14 cellular contexts compared by ENCODE assay signal in genomic region chr5:140673187-140673976, GRCh38. TPM values are rescaled to one million over a fixed set of nuclear protein-coding genes. Genes with fewer than 3 reads are reported as not detected.
DNase-seq lines count a peak whose midpoint lies in the region; ATAC-seq, FAIRE-seq and TF ChIP-seq lines count a peak whose summit lies in the region.
"Had no signal": no experiment of that assay in that cellular context is flagged by ENCODE, and none has a peak within 500 bp of the region (broad histone marks: within the 10 kb centered on the region; RNA-seq: fewer than 3 reads in every experiment).

TSS of gene DND1 (minus strand) at chr5:140673576. CDS start at chr5:140673542, 34 bp downstream.

- H4K20me1 ChIP-seq in keratinocyte (ENCODE audit: control insufficient read depth, extremely low read depth, insufficient read depth, low read length) = no peaks in the 10 kb centered on the region

- H3K4me3 ChIP-seq in heart right ventricle (peak within 1 kb of the TSS in 3 of 10 donors; percentile 15 to 24 (median 20)), keratinocyte (ENCODE audit: control insufficient read depth in 2 of 3, extremely low read depth in 1 of 3, insufficient read depth in 2 of 3, low read depth in 1 of 3, low read length in 3 of 3) (no peak within 1 kb of the TSS), thoracic aorta (peak within 1 kb of the TSS; percentile 21)
- H3K4me3 ChIP-seq: thyroid gland had no signal

- H3K4me1 Mint-ChIP-seq in activated CD8-positive, alpha-beta T cell treated with anti-CD3 and anti-CD28 coated beads, Interleukin-2, amount 10 ng/mL, durations not matched to agents 7 days and 5 days (ENCODE audit: low read depth) = peaks cover 4% of the 10 kb centered on the region

- POLR2A ChIA-PET in activated CD8-positive, alpha-beta T cell treated with anti-CD3 and anti-CD28 coated beads, Interleukin-2, amount 10 ng/mL, durations not matched to agents 7 days and 5 days (lab: Charles Lee) = no interaction called here

- H3K4me3 Mint-ChIP-seq in activated CD8-positive, alpha-beta T cell treated with anti-CD3 and anti-CD28 coated beads, Interleukin-2, amount 10 ng/mL, durations not matched to agents 7 days and 5 days = no peak within 1 kb of the TSS

- peak within 1 kb of the TSS; percentile 18 for H3K27ac Mint-ChIP-seq in activated CD8-positive, alpha-beta T cell treated with anti-CD3 and anti-CD28 coated beads, Interleukin-2, amount 10 ng/mL, durations not matched to agents 7 days and 5 days

- peaks cover 65% of the 10 kb centered on the region for H3K36me3 Mint-ChIP-seq in activated CD8-positive, alpha-beta T cell treated with anti-CD3 and anti-CD28 coated beads, Interleukin-2, amount 10 ng/mL, durations not matched to agents 7 days and 5 days (ENCODE audit: low read depth)

- no peak within 1 kb of the TSS for H3K27ac ChIP-seq in heart right ventricle
- H3K27ac ChIP-seq in keratinocyte (ENCODE audit: control insufficient read depth, insufficient read depth, low read length) = no peak within 1 kb of the TSS
- no peak within 1 kb of the TSS for H3K27ac ChIP-seq in thoracic aorta
- H3K27ac ChIP-seq: thyroid gland had no signal

- DNase-seq in heart right ventricle = peak in 1 of 2 donors; percentile 20
- DNase-seq in cardiac septum (ENCODE audit: low spot score) = no peak
- DNase-seq in activated CD8-positive, alpha-beta T cell treated with anti-CD3 and anti-CD28 coated beads, Interleukin-2, amount 10 ng/mL, durations not matched to agents 7 days and 5 days = no peak
- DNase-seq in keratinocyte (ENCODE audit: low read depth, low spot score) = no peak
- no peak for DNase-seq in thoracic aorta (ENCODE audit: low spot score)
- no peak for DNase-seq in DMS53 treated with DMSO at 0.1 percent for 48 hours (lab: John Stamatoyannopoulos, UW; ENCODE audit: unreplicated experiment)
- DNase-seq in omental fat pad (ENCODE audit: low spot score) = no peak
- DNase-seq: activated CD4-positive, alpha-beta T cell treated with anti-CD3 and anti-CD28 coated beads for 1 hour; cortex of kidney; mesendoderm had no signal

- H3K79me2 ChIP-seq in keratinocyte (ENCODE audit: control insufficient read depth, insufficient read depth, low read length) = peaks cover 4% of the 10 kb centered on the region

- no peak for FAIRE-seq in keratinocyte (lab: Jason Lieb, UNC)
- FAIRE-seq: HTR-8/SVneo had no signal

- CTCF ChIA-PET in activated CD8-positive, alpha-beta T cell treated with anti-CD3 and anti-CD28 coated beads, Interleukin-2, amount 10 ng/mL, durations not matched to agents 7 days and 5 days (lab: Charles Lee) = no interaction called here

- H3K9me3 ChIP-seq in heart right ventricle (no peaks in the 10 kb centered on the region), keratinocyte (ENCODE audit: control insufficient read depth, low read depth, low read length) (no peaks in the 10 kb centered on the region), thoracic aorta (no peaks in the 10 kb centered on the region)
- H3K9me3 ChIP-seq: adrenal gland, thyroid gland had no signal

- H3K36me3 ChIP-seq in heart right ventricle (peaks cover 0 to 98% (median 76%) of the 10 kb centered on the region in 9 donors), keratinocyte (ENCODE audit: control insufficient read depth in 2 of 2, extremely low read depth in 1 of 2, insufficient read depth in 2 of 2, low read length in 2 of 2) (peaks cover 38 to 43% of the 10 kb centered on the region in 2 experiments), thoracic aorta (peaks cover 61% of the 10 kb centered on the region)

- no peaks in the 10 kb centered on the region for H3K9me1 ChIP-seq in keratinocyte (ENCODE audit: control insufficient read depth, extremely low read depth, insufficient read depth, low read length)

- TF ChIP-seq CTCF in heart right ventricle (IDR thresholded peaks at IDR 0.05) (no peak), keratinocyte (optimal IDR thresholded peaks at IDR 0.05 in 1 of 3, IDR thresholded peaks at IDR 0.05 in 1 of 3, conservative IDR thresholded peaks at IDR 0.05 in 1 of 3; ENCODE audit: extremely low read depth in 1 of 3, insufficient read depth in 2 of 3, low read length in 3 of 3) (no peak), thoracic aorta (IDR thresholded peaks at IDR 0.05) (no peak), omental fat pad (IDR thresholded peaks at IDR 0.05) (no peak)

- no peak within 1 kb of the TSS for H3K9ac ChIP-seq in keratinocyte (ENCODE audit: control insufficient read depth, extremely low read depth, insufficient read depth, low read length)

- intact Hi-C loops in heart right ventricle (cut with DNase I) = no loop called here
- intact Hi-C loops in cardiac septum (cut with DNase I) = no loop called here

- H3K4me1 ChIP-seq in heart right ventricle = no peaks in the 10 kb centered on the region
- H3K4me1 ChIP-seq in keratinocyte (ENCODE audit: control insufficient read depth, extremely low read depth, insufficient read depth, low read length) = no peaks in the 10 kb centered on the region
- no peaks in the 10 kb centered on the region for H3K4me1 ChIP-seq in thoracic aorta (ENCODE audit: control insufficient read depth in 1 of 2, low read depth in 2 of 2)
- H3K4me1 ChIP-seq: adrenal gland, thyroid gland had no signal

- no peaks in the 10 kb centered on the region for H3K27me3 Mint-ChIP-seq in activated CD8-positive, alpha-beta T cell treated with anti-CD3 and anti-CD28 coated beads, Interleukin-2, amount 10 ng/mL, durations not matched to agents 7 days and 5 days (ENCODE audit: low read depth)

- peak within 1 kb of the TSS; percentile 4 for H3K4me2 ChIP-seq in keratinocyte (ENCODE audit: control insufficient read depth, extremely low read depth, insufficient read depth, low read depth, low read length)

- dilution Hi-C loops in keratinocyte (cut with MboI; ENCODE audit: extremely low pct_ligation_motif_present, low sequenced_read_pairs) = no loop called here

- ATAC-seq in heart right ventricle (peak in 5 of 8 donors; percentile 4 to 32 (median 14)), thoracic aorta (ENCODE audit: insufficient number of reproducible peaks, low FRiP score, low read depth) (no peak), omental fat pad (ENCODE audit: low FRiP score) (no peak)
- ATAC-seq in activated CD8-positive, alpha-beta T cell treated with anti-CD3 and anti-CD28 coated beads, Interleukin-2, amount 10 ng/mL, durations not matched to agents 7 days and 5 days = peak; percentile 18
- no peak for ATAC-seq in activated CD4-positive, CD25-positive, alpha-beta regulatory T cell treated with anti-CD3 and anti-CD28 coated beads, Interleukin-2, amount 50 U/mL, for 24 hours

- no peak within 1 kb of the TSS for H2AFZ ChIP-seq in keratinocyte (ENCODE audit: control insufficient read depth, low read length)

- H3K27me3 ChIP-seq in heart right ventricle (no peaks in the 10 kb centered on the region), keratinocyte (ENCODE audit: control insufficient read depth, extremely low read depth, insufficient read depth, low read length) (no peaks in the 10 kb centered on the region), thoracic aorta (replicated peaks; ENCODE audit: insufficient read depth) (no peaks in the 10 kb centered on the region)
- H3K27me3 ChIP-seq: adrenal gland, thyroid gland had no signal

- 88% methylated on average over 45 of the region's 45 CpGs for WGBS in heart right ventricle, 2 donors

- H3K9me3 Mint-ChIP-seq in activated CD8-positive, alpha-beta T cell treated with anti-CD3 and anti-CD28 coated beads, Interleukin-2, amount 10 ng/mL, durations not matched to agents 7 days and 5 days (ENCODE audit: insufficient read depth) = no peaks in the 10 kb centered on the region

RNA-seq across cellular contexts. Expression of gene DND1, which starts in this region (rescaled TPM):
- total RNA-seq in heart right ventricle = under 1 TPM in 9 of 10 donors, not detected in 1; 0.17 to 0.60 (median 0.30) TPM
- polyA plus RNA-seq in heart right ventricle = 1 to 10 TPM in 1 of 2 donors, under 1 TPM in 1; 0.81 to 2.0 TPM
- 0.48 TPM for total RNA-seq in cardiac septum
- 1 to 10 TPM; 3.1 to 4.1 TPM for total RNA-seq in activated CD8-positive, alpha-beta T cell treated with anti-CD3 and anti-CD28 coated beads, Interleukin-2, amount 10 ng/mL, durations not matched to agents 7 days and 5 days
- 0.22 to 0.48 TPM (median 0.23 TPM) in 3 replicates for polyA plus RNA-seq in keratinocyte
- polyA plus RNA-seq in keratinocyte (2011; ENCODE audit: low read depth) = not detected
- 0.09 and 0.13 TPM in 2 replicates for polyA plus RNA-seq in keratinocyte (2011; cell fraction: cytosol; rRNA removed)
- 1.4 and 1.7 TPM in 2 replicates for polyA plus RNA-seq in keratinocyte (2011; cell fraction: nucleus; rRNA removed)
- polyA plus RNA-seq in keratinocyte (2012; ENCODE audit: low replicate concordance) = 0.13 TPM in 1 of 2 replicates, not detected in the other
- 0.20 TPM in 1 of 3 replicates, not detected in the others for polyA minus RNA-seq in keratinocyte
- not detected for polyA minus RNA-seq in keratinocyte (2011; cell fraction: cytosol; rRNA and poly(A)+ RNA removed)
- 0.32 and 0.62 TPM in 2 replicates for polyA minus RNA-seq in keratinocyte (2011; cell fraction: nucleus; rRNA and poly(A)+ RNA removed)
- total RNA-seq in thoracic aorta = 1 to 10 TPM in 1 of 2 donors, under 1 TPM in 1; 0.54 to 1.8 TPM
- total RNA-seq in omental fat pad = 1 to 10 TPM in 2 of 4 donors, under 1 TPM in 2; 0.84 to 2.5 (median 1.3) TPM

Comparison
In these comparisons a context has a peak if more than half of its experiments do, and no peak if none do; other contexts are left out.
1. ATAC-seq: peak in heart right ventricle (5 of 8) and activated CD8-positive, alpha-beta T cell treated with anti-CD3 and anti-CD28 coated beads, Interleukin-2, amount 10 ng/mL, durations not matched to agents 7 days and 5 days (single experiment); none in thoracic aorta (single experiment), activated CD4-positive, CD25-positive, alpha-beta regulatory T cell treated with anti-CD3 and anti-CD28 coated beads, Interleukin-2, amount 50 U/mL, for 24 hours (0 of 2) and omental fat pad (single experiment).